ENCODE assay signal across 18 cellular contexts in genomic region chr18:36211612-36212065, GRCh38. TPM values are rescaled to one million over a fixed set of nuclear protein-coding genes. Genes with fewer than 3 reads are reported as not detected.
DNase-seq lines count a peak whose midpoint lies in the region; ATAC-seq and TF ChIP-seq lines count a peak whose summit lies in the region.
"Had no signal": no experiment of that assay in that cellular context is flagged by ENCODE, and none has a peak within 500 bp of the region (broad histone marks: within the 10 kb centered on the region; RNA-seq: fewer than 3 reads in every experiment).

No MANE protein-coding gene starts in this region.

- H3K36me3 ChIP-seq in aorta (ENCODE audit: control insufficient read depth in 1 of 2, insufficient read depth in 2 of 2, low read length in 1 of 2) (peaks cover 0 to under 1% of the 10 kb centered on the region in 2 donors), psoas muscle (ENCODE audit: insufficient read depth in 1 of 2, low read depth in 1 of 2) (no peaks in the 10 kb centered on the region)
- H3K36me3 ChIP-seq: SJCRH30, thyroid gland had no signal

- H3K4me3 ChIP-seq in GM12865 (ENCODE audit: low read depth, low read length) (no peak overlapping the region), aorta (ENCODE audit: low read length in 2 of 2) (no peak overlapping the region), psoas muscle (no peak overlapping the region)
- H3K4me3 ChIP-seq: esophagus squamous epithelium, GM23338, SJCRH30, skin epidermis, thyroid gland had no signal

- 95 to 96% methylated on average over 6 of the region's 6 CpGs for WGBS in aorta, 2 donors
- 69 to 80% (median 72%) methylated on average over 6 of the region's 6 CpGs for WGBS in psoas muscle, 3 donors

- no peaks in the 10 kb centered on the region for H3K4me1 ChIP-seq in aorta (ENCODE audit: control insufficient read depth in 1 of 2, insufficient read depth in 2 of 2, low read length in 2 of 2)
- H3K4me1 ChIP-seq in psoas muscle: no peaks in the 10 kb centered on the region
- H3K4me1 ChIP-seq: parathyroid adenoma, SJCRH30 had no signal

- H3K27me3 ChIP-seq in aorta (ENCODE audit: control insufficient read depth in 1 of 2, insufficient read depth in 2 of 2, low read length in 1 of 2) (no peaks in the 10 kb centered on the region), psoas muscle (ENCODE audit: insufficient read depth in 3 of 3, low read length in 2 of 3) (no peaks in the 10 kb centered on the region)
- H3K27me3 ChIP-seq: esophagus squamous epithelium, SJCRH30, thyroid gland had no signal

- H3K27ac ChIP-seq in aorta (ENCODE audit: low read depth in 1 of 2, low read length in 2 of 2) (no peak overlapping the region), psoas muscle (no peak overlapping the region)
- H3K27ac ChIP-seq: C4-2B, parathyroid adenoma, SJCRH30, thyroid gland had no signal

- DNase-seq in GM12865 (ENCODE audit: low read depth): peak; percentile 28
- peak; percentile 77 for DNase-seq in RPMI7951 (ENCODE audit: low read depth)
- DNase-seq in glomerular visceral epithelial cell (ENCODE audit: extremely low spot score): peak; percentile 56
- DNase-seq in aorta: no peak
- no peak for DNase-seq in activated CD4-positive, CD25-positive, alpha-beta regulatory T cell treated with anti-CD3 and anti-CD28 coated beads, Interleukin-2, amount 50 U/mL, for 72 hours
- DNase-seq in HCEC 1CT: no peak
- no peak for DNase-seq in psoas muscle
- DNase-seq: esophagus squamous epithelium, NCI-H1930, NCI-H510A treated with DMSO at 0.1 percent for 48 hours, SJCRH30, T1000, thyroid gland had no signal

- H3K9me3 ChIP-seq in aorta (ENCODE audit: control insufficient read depth, low read length): no peaks in the 10 kb centered on the region
- H3K9me3 ChIP-seq in psoas muscle: peaks cover 4% of the 10 kb centered on the region
- H3K9me3 ChIP-seq: SJCRH30, thyroid gland had no signal

- TF ChIP-seq CTCF in GM12865 (IDR thresholded peaks at IDR 0.05; ENCODE audit: insufficient read depth, low read depth, low read length, missing control alignments) (no peak), psoas muscle (IDR thresholded peaks at IDR 0.05) (no peak)

- intact Hi-C loops in aorta (cut with DNase I) (no loop called here), psoas muscle (cut with DNase I) (no loop called here)

- ATAC-seq in aorta (ENCODE audit: low FRiP score) (peak; percentile 40), psoas muscle (no peak)
- ATAC-seq: GM23338 had no signal

RNA-seq across cellular contexts. Expression of gene MOCOS, which starts 24.3 kb away (rescaled TPM):
- total RNA-seq in RPMI7951 (2014; rRNA removed; shearing (Covaris generic)): 4.9 and 5.1 TPM in 2 replicates
- total RNA-seq in aorta (1 to 10 TPM; 1.7 to 4.4 TPM), psoas muscle (1 to 10 TPM in 2 of 4 donors, under 1 TPM in 2; 0.30 to 4.8 (median 1.9) TPM)
- polyA plus RNA-seq in aorta (1 to 10 TPM in 1 of 2 donors, under 1 TPM in 1; 0.90 to 3.8 TPM), psoas muscle (1 to 10 TPM in 1 of 3 donors, under 1 TPM in 2; 0.79 to 1.1 (median 0.94) TPM)
- total RNA-seq: OCI-LY7, SJCRH30 had no signal

Comparison
In these comparisons a context has a peak if more than half of its experiments do, and no peak if none do; other contexts are left out.
1. DNase-seq: peak in GM12865 (single experiment), RPMI7951 (single experiment) and glomerular visceral epithelial cell (single experiment); none in aorta (0 of 2), activated CD4-positive, CD25-positive, alpha-beta regulatory T cell treated with anti-CD3 and anti-CD28 coated beads, Interleukin-2, amount 50 U/mL, for 72 hours (single experiment), HCEC 1CT (single experiment) and psoas muscle (0 of 2).